In genomic region chr10:76353124-76353851, GRCh38 we compare ENCODE assay signal across 1 cellular context.
TF ChIP-seq lines count a peak whose summit lies in the region.

No MANE protein-coding gene starts in this region.

TF ChIP-seq in neural cell, 6 proteins besides CTCF, POLR2A, EP300 and RAD21 (continued from another document):
- peak; percentile 10 for TF ChIP-seq MXI1 (conservative IDR thresholded peaks at IDR 0.05; ENCODE audit: poor library complexity, severe bottlenecking)
